ENCODE assay signal across 8 cellular contexts in genomic region chr17:60102632-60103047, GRCh38. TPM values are rescaled to one million over a fixed set of nuclear protein-coding genes. Genes with fewer than 3 reads are reported as not detected.
DNase-seq lines count a peak whose midpoint lies in the region; FAIRE-seq and TF ChIP-seq lines count a peak whose summit lies in the region.

No MANE protein-coding gene starts in this region.

- no peaks in the 10 kb centered on the region for H3K27me3 ChIP-seq in A673 (replicated peaks; ENCODE audit: insufficient read depth, low read depth, low read length, poor library complexity)

- DNase-seq in EH (ENCODE audit: low read depth) (peak; percentile 83), activated T-cell treated with anti-CD3 and anti-CD28 coated beads for 24 hours (ENCODE audit: low read depth) (peak; percentile 16), glomerular visceral epithelial cell (ENCODE audit: extremely low spot score) (peak; percentile 49), mesothelial cell of epicardium (ENCODE audit: low spot score in 2 of 2, unreplicated experiment in 2 of 2) (no peak), A673 (ENCODE audit: low spot score) (no peak), RCC 7860 (ENCODE audit: low spot score) (no peak)
- peak; percentile 51 for DNase-seq in stimulated activated CD8-positive, alpha-beta memory T cell treated with anti-CD3 and anti-CD28 coated beads, Interleukin-4, amount 100 ng/mL, for 48 hours

- peak overlapping the region; percentile 64 to 79 (median 65) for H3K27ac Mint-ChIP-seq in IgD-negative memory B cell
- H3K27ac Mint-ChIP-seq in mesothelial cell of epicardium, result no peak overlapping the region

- H3K9me3 Mint-ChIP-seq in IgD-negative memory B cell, result no peaks in the 10 kb centered on the region
- no peaks in the 10 kb centered on the region for H3K9me3 Mint-ChIP-seq in mesothelial cell of epicardium

- POLR2A ChIA-PET in A673 (lab: Charles Lee; ENCODE audit: low non-redundant PET), result no interaction called here

- no peaks in the 10 kb centered on the region for H3K36me3 ChIP-seq in A673 (ENCODE audit: insufficient read depth, low read length, poor library complexity, severe bottlenecking)

- no peak overlapping the region for H3K27ac ChIP-seq in A673 (ENCODE audit: low read depth, low read length, poor library complexity, severe bottlenecking)

- H3K4me3 Mint-ChIP-seq in IgD-negative memory B cell (peak overlapping the region; percentile 72 to 88 (median 80)), mesothelial cell of epicardium (no peak overlapping the region)

- no peaks in the 10 kb centered on the region for H3K4me1 ChIP-seq in A673 (ENCODE audit: insufficient read depth, low read length, poor library complexity, severe bottlenecking)

- H3K4me1 Mint-ChIP-seq in IgD-negative memory B cell, result peaks cover 15 to 31% (median 18%) of the 10 kb centered on the region in 3 donors
- peaks cover 17% of the 10 kb centered on the region for H3K4me1 Mint-ChIP-seq in mesothelial cell of epicardium

- intact Hi-C loops in A673 (cut with micrococcal nuclease; ENCODE audit: unreplicated experiment), result loop anchor here (10.0 kb wide), 1 partner anchor 332 kb away; no protein-coding TSS in a partner anchor

- no peaks in the 10 kb centered on the region for H3K36me3 Mint-ChIP-seq in IgD-negative memory B cell
- no peaks in the 10 kb centered on the region for H3K36me3 Mint-ChIP-seq in mesothelial cell of epicardium

- no peak for FAIRE-seq in RCC 7860 (lab: Jason Lieb, UNC)

- H3K9me3 ChIP-seq in A673 (ENCODE audit: low read depth, low read length, poor library complexity, severe bottlenecking), result no peaks in the 10 kb centered on the region

- no TSS peak for BruUV-seq in A673 (replicated peaks; lab: Mats Ljungman, UMichigan)

- H3K27me3 Mint-ChIP-seq in IgD-negative memory B cell, result no peaks in the 10 kb centered on the region
- peaks cover 5% of the 10 kb centered on the region for H3K27me3 Mint-ChIP-seq in mesothelial cell of epicardium (ENCODE audit: low read depth)

- TF ChIP-seq CTCF in mesothelial cell of epicardium (IDR thresholded peaks at IDR 0.05; ENCODE audit: unreplicated experiment) (no peak), A673 (conservative IDR thresholded peaks at IDR 0.05; ENCODE audit: low read depth, low read length) (no peak)

- CTCF ChIA-PET in A673 (lab: Charles Lee), result no interaction called here

- H3K4me3 ChIP-seq in A673 (ENCODE audit: low read depth, low read length, poor library complexity, severe bottlenecking), result no peak overlapping the region

RNA-seq across cellular contexts. Expression of gene HEATR6, which starts 23.9 kb away (rescaled TPM):
- 15.1 TPM for polyA plus RNA-seq in IgD-negative memory B cell
- 33.9 to 37.2 TPM (median 36.1 TPM) in 3 replicates for total RNA-seq in mesothelial cell of epicardium
- 28.1 and 33.3 TPM in 2 replicates for total RNA-seq in A673 (2021)

RNA-seq across cellular contexts. Expression of gene CA4, which starts 47.1 kb away (rescaled TPM):
- not detected for polyA plus RNA-seq in IgD-negative memory B cell
- total RNA-seq in mesothelial cell of epicardium (not detected in 3 replicates), A673 (2021) (not detected in 2 replicates)

Comparison
In these comparisons a context has a peak if more than half of its experiments do, and no peak if none do; other contexts are left out.
1. DNase-seq: peak in EH (single experiment), activated T-cell treated with anti-CD3 and anti-CD28 coated beads for 24 hours (single experiment), glomerular visceral epithelial cell (single experiment) and stimulated activated CD8-positive, alpha-beta memory T cell treated with anti-CD3 and anti-CD28 coated beads, Interleukin-4, amount 100 ng/mL, for 48 hours (single experiment); none in mesothelial cell of epicardium (0 of 2), A673 (single experiment) and RCC 7860 (single experiment).